Comparison of ENCODE assay signal across 8 cellular contexts in the genomic region with DNA sequence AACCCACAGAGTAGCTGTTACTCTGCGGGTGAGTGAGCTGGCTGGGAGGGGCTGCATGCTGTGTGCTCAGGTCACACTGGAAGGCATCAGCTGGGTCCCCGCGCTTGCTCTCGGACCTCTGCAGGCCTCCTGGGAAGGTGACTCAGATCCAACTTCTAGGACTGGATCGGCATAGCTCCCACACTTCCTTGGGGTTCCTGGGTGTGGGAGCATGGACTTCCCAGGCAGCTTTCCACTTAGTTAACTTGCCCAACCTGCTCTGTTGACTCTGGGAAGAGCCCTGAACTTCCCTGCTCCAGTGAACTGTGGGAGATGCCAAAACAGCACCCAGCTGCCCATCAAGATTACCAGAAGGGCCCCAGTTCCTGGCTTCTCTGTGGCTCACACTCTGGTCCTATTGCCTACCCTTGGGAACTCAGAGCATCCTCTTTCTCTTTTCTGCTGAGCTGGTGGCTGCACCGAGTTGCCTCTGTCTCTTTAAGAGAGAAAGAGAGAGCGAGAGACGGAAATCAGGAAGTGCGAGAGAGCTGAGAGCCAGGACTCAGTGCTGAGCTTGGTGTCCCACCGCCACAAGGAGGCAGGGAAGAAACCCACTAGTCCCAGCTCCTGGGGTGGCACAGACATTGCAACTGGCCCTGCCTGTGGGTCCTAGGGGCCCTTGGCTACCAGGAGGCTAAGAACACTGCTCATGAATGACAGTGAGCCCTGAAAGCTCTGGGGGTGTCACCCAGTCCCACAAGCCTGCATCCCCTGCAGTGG. TPM values are rescaled to one million over a fixed set of nuclear protein-coding genes. Genes with fewer than 3 reads are reported as not detected.
DNase-seq lines count a peak whose midpoint lies in the region; ATAC-seq and TF ChIP-seq lines count a peak whose summit lies in the region.

A gene (plus strand): TSS at position 544 of the 759 bp plus-strand sequence. CDS start 2,752 bp downstream, outside the sequence.

- peaks cover 20% of the 10 kb centered on the region for H3K36me3 ChIP-seq in CD4-positive, CD25-positive, alpha-beta regulatory T cell (ENCODE audit: control insufficient read depth, insufficient read depth, low read length)
- no peaks in the 10 kb centered on the region for H3K36me3 ChIP-seq in ovary

- peak; percentile 50 to 63 for ATAC-seq in CD4-positive, CD25-positive, alpha-beta regulatory T cell (ENCODE audit: low read depth in 2 of 2)
- peak; percentile 42 for ATAC-seq in HG03196 (IDR thresholded peaks at IDR 0.05; ENCODE audit: unreplicated experiment)

- H3K4me1 ChIP-seq in CD4-positive, CD25-positive, alpha-beta regulatory T cell (ENCODE audit: control insufficient read depth, insufficient read depth, low read length, poor library complexity, severe bottlenecking): peaks cover 85% of the 10 kb centered on the region
- H3K4me1 ChIP-seq in ovary (ENCODE audit: insufficient read depth): peaks cover 9% of the 10 kb centered on the region

- H3K9me3 ChIP-seq in CD4-positive, CD25-positive, alpha-beta regulatory T cell (ENCODE audit: control insufficient read depth in 2 of 2, low read length in 2 of 2): no peaks in the 10 kb centered on the region
- H3K9me3 ChIP-seq in ovary: no peaks in the 10 kb centered on the region

- H3K27me3 ChIP-seq in CD4-positive, CD25-positive, alpha-beta regulatory T cell (ENCODE audit: control insufficient read depth, insufficient read depth, low read length): no peaks in the 10 kb centered on the region
- no peaks in the 10 kb centered on the region for H3K27me3 ChIP-seq in ovary

- in situ Hi-C loops in GM18951 (cut with MboI; ENCODE audit: low sequenced_read_pairs, unreplicated experiment): no loop called here

- H3K27me3 Mint-ChIP-seq in CD4-positive, CD25-positive, alpha-beta regulatory T cell: no peaks in the 10 kb centered on the region

- H3K4me3 Mint-ChIP-seq in CD4-positive, CD25-positive, alpha-beta regulatory T cell: peak within 1 kb of the TSS; percentile 83 to 95 (median 90)

- DNase-seq in CD4-positive, CD25-positive, alpha-beta regulatory T cell: peak; percentile 38 to 80 (median 48)
- peak; percentile 86 for DNase-seq in RKO (ENCODE audit: low spot score)
- peak; percentile 42 for DNase-seq in activated naive CD4-positive, alpha-beta T cell treated with anti-CD3 and anti-CD28 coated beads, Interleukin-2, amount 50 U/mL, for 16 hours
- peak; percentile 90 for DNase-seq in glomerular visceral epithelial cell (ENCODE audit: extremely low spot score)
- DNase-seq in ovary: peak in 3 of 5 donors; percentile 30 to 55 (median 46)
- no peak for DNase-seq in NCI-H2107 treated with DMSO at 0.1 percent for 48 hours (lab: John Stamatoyannopoulos, UW; ENCODE audit: unreplicated experiment)

- H3K27ac Mint-ChIP-seq in CD4-positive, CD25-positive, alpha-beta regulatory T cell: peak within 1 kb of the TSS; percentile 96 to 97 (median 96)

- H3K36me3 Mint-ChIP-seq in CD4-positive, CD25-positive, alpha-beta regulatory T cell: peaks cover 14% of the 10 kb centered on the region

- no peaks in the 10 kb centered on the region for H3K9me3 Mint-ChIP-seq in CD4-positive, CD25-positive, alpha-beta regulatory T cell

- H3K4me3 ChIP-seq in CD4-positive, CD25-positive, alpha-beta regulatory T cell (ENCODE audit: low read depth, low read length): peak within 1 kb of the TSS; percentile 86
- H3K4me3 ChIP-seq in ovary: peak within 1 kb of the TSS; percentile 47

- H3K4me1 Mint-ChIP-seq in CD4-positive, CD25-positive, alpha-beta regulatory T cell: peaks cover 18 to 88% (median 66%) of the 10 kb centered on the region in 4 donors

- peak within 1 kb of the TSS; percentile 80 for H3K27ac ChIP-seq in CD4-positive, CD25-positive, alpha-beta regulatory T cell (ENCODE audit: insufficient read depth, low read length, poor library complexity, severe bottlenecking)
- no peak within 1 kb of the TSS for H3K27ac ChIP-seq in ovary

- TF ChIP-seq EP300 in ovary (IDR thresholded peaks at IDR 0.05): no peak

- TF ChIP-seq CTCF in ovary (IDR thresholded peaks at IDR 0.05): no peak

- 12 to 19% (median 12%) methylated on average over 10 of the region's 10 CpGs for WGBS in ovary, 3 donors

- intact Hi-C loops in ovary (cut with DNase I): loop anchor here in 2 of 4 donors (10.0 kb wide), 1 partner anchor 445 kb away; no protein-coding TSS in a partner anchor

- TF ChIP-seq POLR2A in GM18951 (IDR thresholded peaks at IDR 0.05; ENCODE audit: extremely low read depth, insufficient read depth, insufficient read length): peak; percentile 82
- no peak for TF ChIP-seq POLR2A in ovary (IDR thresholded peaks at IDR 0.05)

RNA-seq across cellular contexts. Expression of the gene that starts here (rescaled TPM):
- total RNA-seq in CD4-positive, CD25-positive, alpha-beta regulatory T cell: 78.3 TPM
- polyA plus RNA-seq in CD4-positive, CD25-positive, alpha-beta regulatory T cell: 10 to 100 TPM; 55.3 to 87.4 (median 68.3) TPM
- 1 to 10 TPM in 6 of 7 donors, under 1 TPM in 1; 0.86 to 3.9 (median 2.6) TPM for total RNA-seq in ovary
- polyA plus RNA-seq in ovary: 1 to 10 TPM; 1.2 to 1.3 TPM

Comparison
In these comparisons a context has a peak if more than half of its experiments do, and no peak if none do; other contexts are left out.
1. RNA of the gene that starts here (total RNA-seq): 78.3 TPM in CD4-positive, CD25-positive, alpha-beta regulatory T cell (single experiment); 0.86 to 3.9 TPM in ovary; every median in the first group is over 10 times any median in the second.
2. RNA of the gene that starts here (polyA plus RNA-seq): 55.3 to 87.4 TPM in CD4-positive, CD25-positive, alpha-beta regulatory T cell; 1.2 to 1.3 TPM in ovary; every median in the first group is over 10 times any median in the second.